In genomic region chr11:54930930-54931329, GRCh38 we compare ENCODE assay signal across 19 cellular contexts.
DNase-seq lines count a peak whose midpoint lies in the region; ATAC-seq and TF ChIP-seq lines count a peak whose summit lies in the region.
"Had no signal": no experiment of that assay in that cellular context is flagged by ENCODE, and none has a peak within 500 bp of the region (broad histone marks: within the 10 kb centered on the region; RNA-seq: fewer than 3 reads in every experiment).

No MANE protein-coding gene starts in this region.

- H3K79me1 ChIP-seq in mesenchymal stem cell (replicated peaks; ENCODE audit: low read length, poor library complexity, severe bottlenecking): no peaks in the 10 kb centered on the region

- H2BK15ac ChIP-seq in mesenchymal stem cell (ENCODE audit: low read depth, poor library complexity, severe bottlenecking): no peak overlapping the region

- H3K4me3 Mint-ChIP-seq in chondrocyte (ENCODE audit: unreplicated experiment): no peak overlapping the region
- H3K4me3 Mint-ChIP-seq: B cell; CD4-positive, CD25-positive, alpha-beta regulatory T cell; CD8-positive, alpha-beta T cell had no signal

- ATAC-seq in HG03196 (IDR thresholded peaks at IDR 0.05; ENCODE audit: unreplicated experiment): no peak
- ATAC-seq: CD8-positive, alpha-beta T cell had no signal

- H3K9ac ChIP-seq in mesenchymal stem cell (ENCODE audit: low read length): no peak overlapping the region
- H3K9ac ChIP-seq: BLaER1 had no signal

- peak; percentile 45 for DNase-seq in activated effector memory CD4-positive, alpha-beta T cell treated with anti-CD3 and anti-CD28 coated beads, Interleukin-2, amount 50 U/mL, for 16 hours
- DNase-seq in activated effector memory CD4-positive, alpha-beta T cell treated with Interleukin-2 at 50 U/mL for 16 hours: no peak
- peak; percentile 14 for DNase-seq in chondrocyte (ENCODE audit: low spot score)
- peak; percentile 0 for DNase-seq in glomerular visceral epithelial cell (ENCODE audit: extremely low spot score)
- peak; percentile 48 for DNase-seq in posterior vena cava (ENCODE audit: low spot score)
- no peak for DNase-seq in NCI-H1694 (lab: John Stamatoyannopoulos, UW)
- no peak for DNase-seq in mesenchymal stem cell
- DNase-seq: Caco-2; CD4-positive, CD25-positive, alpha-beta regulatory T cell; DMS153; DND-41; H7; HCEC 1CT had no signal

- H2AFZ ChIP-seq in mesenchymal stem cell (ENCODE audit: low read depth, low read length): no peak overlapping the region

- H3K27me3 Mint-ChIP-seq in chondrocyte (ENCODE audit: low read depth): no peaks in the 10 kb centered on the region
- H3K27me3 Mint-ChIP-seq: B cell; CD4-positive, CD25-positive, alpha-beta regulatory T cell had no signal

- H3K27me3 ChIP-seq in mesenchymal stem cell (ENCODE audit: control insufficient read depth in 1 of 2, insufficient read depth in 1 of 2, low read length in 2 of 2): no peaks in the 10 kb centered on the region
- H3K27me3 ChIP-seq: BLaER1 had no signal

- H3K4me3 ChIP-seq in mesenchymal stem cell (ENCODE audit: insufficient read depth in 1 of 2, low read depth in 1 of 2, low read length in 2 of 2): no peak overlapping the region
- H3K4me3 ChIP-seq: BLaER1 had no signal

- WGBS in mesenchymal stem cell: 24% methylated on average over 2 of the region's 2 CpGs

- no peaks in the 10 kb centered on the region for H3K4me1 ChIP-seq in mesenchymal stem cell (ENCODE audit: control insufficient read depth, insufficient read depth, low read depth, low read length)
- H3K4me1 ChIP-seq: BLaER1, Caco-2 had no signal

- H4K8ac ChIP-seq in mesenchymal stem cell (ENCODE audit: low read length): no peak overlapping the region

- H3K4me2 ChIP-seq in mesenchymal stem cell (ENCODE audit: low read length, poor library complexity, severe bottlenecking): no peak overlapping the region
- H3K4me2 ChIP-seq: BLaER1 had no signal

- H3K14ac ChIP-seq in mesenchymal stem cell (ENCODE audit: low read length in 2 of 2): no peak overlapping the region

- intact Hi-C loops in posterior vena cava (cut with DNase I): no loop called here

- no peak overlapping the region for H3K27ac ChIP-seq in mesenchymal stem cell (ENCODE audit: low read length, poor library complexity, severe bottlenecking)
- H3K27ac ChIP-seq: 22Rv1, BLaER1, C4-2B had no signal

- peaks cover 81% of the 10 kb centered on the region for H3K9me3 Mint-ChIP-seq in chondrocyte (ENCODE audit: low read depth)

- no peak overlapping the region for H3K18ac ChIP-seq in mesenchymal stem cell (ENCODE audit: low read depth in 1 of 2, low read length in 2 of 2)

- no peaks in the 10 kb centered on the region for H3K36me3 ChIP-seq in mesenchymal stem cell (ENCODE audit: control insufficient read depth in 1 of 2, insufficient read depth in 2 of 2, low read depth in 1 of 2, low read length in 2 of 2)
- H3K36me3 ChIP-seq: BLaER1 had no signal

- no peak overlapping the region for H2AK5ac ChIP-seq in mesenchymal stem cell (ENCODE audit: low read length, severe bottlenecking)

- no peak overlapping the region for H2BK5ac ChIP-seq in mesenchymal stem cell (ENCODE audit: low read depth, low read length, poor library complexity, severe bottlenecking)

- H2BK120ac ChIP-seq in mesenchymal stem cell (ENCODE audit: low read depth, low read length): no peak overlapping the region

- H4K91ac ChIP-seq in mesenchymal stem cell (ENCODE audit: low read length): no peak overlapping the region

- no peak for TF ChIP-seq CTCF in chondrocyte (IDR thresholded peaks at IDR 0.05)

- no peak overlapping the region for H3K4ac ChIP-seq in mesenchymal stem cell (ENCODE audit: low read depth in 1 of 2, low read length in 2 of 2)

- H3K27ac Mint-ChIP-seq in chondrocyte (ENCODE audit: unreplicated experiment): no peak overlapping the region
- H3K27ac Mint-ChIP-seq: B cell; CD4-positive, CD25-positive, alpha-beta regulatory T cell; CD8-positive, alpha-beta T cell had no signal

- H3K23ac ChIP-seq in mesenchymal stem cell (ENCODE audit: low read length in 2 of 2): no peak overlapping the region

- peaks cover 4% of the 10 kb centered on the region for H3K36me3 Mint-ChIP-seq in chondrocyte (ENCODE audit: low read depth)
- H3K36me3 Mint-ChIP-seq: CD4-positive, CD25-positive, alpha-beta regulatory T cell had no signal

- H3K9me3 ChIP-seq in mesenchymal stem cell (ENCODE audit: control insufficient read depth, low read length): peaks cover 92% of the 10 kb centered on the region

- no peak overlapping the region for H2BK12ac ChIP-seq in mesenchymal stem cell (ENCODE audit: low read length in 2 of 2)

- H3K4me1 Mint-ChIP-seq in chondrocyte (ENCODE audit: low read depth): no peaks in the 10 kb centered on the region
- H3K4me1 Mint-ChIP-seq: B cell; CD4-positive, CD25-positive, alpha-beta regulatory T cell had no signal

Comparison
In these comparisons a context has a peak if more than half of its experiments do, and no peak if none do; other contexts are left out.
1. DNase-seq: peak in activated effector memory CD4-positive, alpha-beta T cell treated with anti-CD3 and anti-CD28 coated beads, Interleukin-2, amount 50 U/mL, for 16 hours (single experiment), chondrocyte (single experiment), glomerular visceral epithelial cell (single experiment) and posterior vena cava (single experiment); none in activated effector memory CD4-positive, alpha-beta T cell treated with Interleukin-2 at 50 U/mL for 16 hours (single experiment), NCI-H1694 (single experiment) and mesenchymal stem cell (single experiment).